8 cellular contexts compared by ENCODE assay signal in genomic region chr3:179323197-179323901, GRCh38. TPM values are rescaled to one million over a fixed set of nuclear protein-coding genes. Genes with fewer than 3 reads are reported as not detected.
A peak's percentile ranks its signal among the peaks of the same experiment; 100 is the strongest.
DNase-seq lines count a peak whose midpoint lies in the region; ATAC-seq and TF ChIP-seq lines count a peak whose summit lies in the region.

No MANE protein-coding gene starts in this region.

- no peaks in the 10 kb centered on the region for H3K27me3 ChIP-seq in thyroid gland

- peak overlapping the region; percentile 62 for H3K4me3 ChIP-seq in Jurkat, Clone E6-1 (ENCODE audit: low read length)
- H3K4me3 ChIP-seq in thyroid gland (replicated peaks in 1 of 3): peak overlapping the region; percentile 55 to 85 (median 83)

- WGBS in thyroid gland, 2 donors: 1% methylated on average over 37 to 38 of the region's 76 CpGs

- TF ChIP-seq CTCF in omental fat pad (IDR thresholded peaks at IDR 0.05) (no peak), thyroid gland (IDR thresholded peaks at IDR 0.05) (no peak)

- H3K9me3 ChIP-seq in thyroid gland: no peaks in the 10 kb centered on the region

- peaks cover 9 to 12% of the 10 kb centered on the region in 2 donors for H3K4me1 ChIP-seq in thyroid gland

- TF ChIP-seq POLR2A in thyroid gland (IDR thresholded peaks at IDR 0.05): peak in 1 of 2 donors; percentile 22

- ATAC-seq in GM21737 (IDR thresholded peaks at IDR 0.05; ENCODE audit: unreplicated experiment) (peak; percentile 37), omental fat pad (ENCODE audit: low FRiP score) (peak; percentile 86)

- intact Hi-C loops in thyroid gland (cut with DNase I): loop anchor here (5.0 kb wide), 1 partner anchor 176 kb away; the partner anchor contains the start of gene PIK3CA

- DNase-seq in EL: peak; percentile 78
- peak; percentile 37 for DNase-seq in Jurkat, Clone E6-1 (ENCODE audit: low read depth, low spot score)
- DNase-seq in SK-N-DZ (ENCODE audit: low spot score): peak; percentile 74
- DNase-seq in activated naive CD4-positive, alpha-beta T cell treated with anti-CD3 and anti-CD28 coated beads, Interleukin-2, amount 50 U/mL, for 16 hours: peak; percentile 66
- peak; percentile 67 for DNase-seq in glomerular visceral epithelial cell (ENCODE audit: extremely low spot score)
- peak; percentile 60 for DNase-seq in omental fat pad (ENCODE audit: low spot score)
- peak; percentile 71 to 72 for DNase-seq in thyroid gland

- H3K27ac ChIP-seq in thyroid gland: peak overlapping the region; percentile 97 to 99 (median 98)

- H3K36me3 ChIP-seq in thyroid gland: peaks cover 2 to 5% of the 10 kb centered on the region in 2 donors

RNA-seq across cellular contexts. Expression of gene ZNF639, which starts 0.5 kb away (rescaled TPM):
- polyA plus RNA-seq in Jurkat, Clone E6-1 (2012; ENCODE audit: insufficient read depth, insufficient read length): 36.6 TPM
- 84.7 and 85.3 TPM in 2 replicates for polyA plus RNA-seq in SK-N-DZ (2014; cell fraction: cytosol; rRNA removed)
- 54.8 and 60.8 TPM in 2 replicates for polyA plus RNA-seq in SK-N-DZ (2014; cell fraction: nucleus; rRNA removed)
- 10 to 100 TPM; 31.8 to 52.8 (median 36.8) TPM for total RNA-seq in omental fat pad
- total RNA-seq in thyroid gland: 10 to 100 TPM; 59.0 to 97.4 (median 76.4) TPM

RNA-seq across cellular contexts. Expression of gene MFN1, which starts 24.2 kb away (rescaled TPM):
- polyA plus RNA-seq in Jurkat, Clone E6-1 (2012; ENCODE audit: insufficient read depth, insufficient read length): 24.4 TPM
- polyA plus RNA-seq in SK-N-DZ (2014; cell fraction: cytosol; rRNA removed): 36.1 and 67.0 TPM in 2 replicates
- polyA plus RNA-seq in SK-N-DZ (2014; cell fraction: nucleus; rRNA removed): 48.8 and 77.2 TPM in 2 replicates
- total RNA-seq in omental fat pad: 10 to 100 TPM; 27.3 to 39.6 (median 39.0) TPM
- total RNA-seq in thyroid gland: 10 to 100 TPM; 43.3 to 45.7 (median 44.6) TPM

Comparison
In these comparisons a context has a peak if more than half of its experiments do, and no peak if none do; other contexts are left out.
1. Peak in every context shown above with its lines: DNase-seq, ATAC-seq, H3K4me3 ChIP-seq and H3K27ac ChIP-seq.